ENCODE assay signal across 22 cellular contexts in genomic region chr7:122315507-122316466, GRCh38. TPM values are rescaled to one million over a fixed set of nuclear protein-coding genes. Genes with fewer than 3 reads are reported as not detected.
DNase-seq lines count a peak whose midpoint lies in the region; ATAC-seq, FAIRE-seq and TF ChIP-seq lines count a peak whose summit lies in the region.
"Had no signal": no experiment of that assay in that cellular context is flagged by ENCODE, and none has a peak within 500 bp of the region (broad histone marks: within the 10 kb centered on the region; RNA-seq: fewer than 3 reads in every experiment).

No MANE protein-coding gene starts in this region.

- peak overlapping the region in 1 of 3 donors; percentile 27 for H3K4me3 ChIP-seq in breast epithelium
- peak overlapping the region in 1 of 3 experiments; percentile 58; a peak in 1 of 6 replicates for H3K4me3 ChIP-seq in HepG2 (replicated peaks in 1 of 3; ENCODE audit: insufficient read depth in 1 of 3, low read depth in 2 of 3, low read length in 3 of 3)
- no peak overlapping the region for H3K4me3 ChIP-seq in HAP-1
- H3K4me3 ChIP-seq: K562 had no signal

- peaks cover 25% of the 10 kb centered on the region for H3K27me3 Mint-ChIP-seq in MCF 10A (ENCODE audit: insufficient read depth, unreplicated experiment)
- peaks cover 27% of the 10 kb centered on the region for H3K27me3 Mint-ChIP-seq in endothelial cell (ENCODE audit: unreplicated experiment)
- H3K27me3 Mint-ChIP-seq in type B pancreatic cell = peaks cover 97% of the 10 kb centered on the region

- H3K27ac Mint-ChIP-seq in MCF 10A (ENCODE audit: low read depth, unreplicated experiment) (no peak overlapping the region), endothelial cell (ENCODE audit: unreplicated experiment) (no peak overlapping the region), type B pancreatic cell (no peak overlapping the region)
- H3K27ac Mint-ChIP-seq: CD14-positive monocyte, mesothelial cell of epicardium, nephron had no signal

- no peak overlapping the region for H3K9ac ChIP-seq in HepG2 (ENCODE audit: insufficient read depth, low read depth, low read length)

- no peaks in the 10 kb centered on the region for H3K4me1 ChIP-seq in breast epithelium
- peaks cover 25% of the 10 kb centered on the region for H3K4me1 ChIP-seq in HepG2 (ENCODE audit: insufficient read depth, low read length)
- H3K4me1 ChIP-seq in HAP-1 = peaks cover 6% of the 10 kb centered on the region

- H3K4me2 ChIP-seq in HepG2 (ENCODE audit: low read depth, low read length) = no peak overlapping the region

- H3K9me3 Mint-ChIP-seq in MCF 10A (ENCODE audit: unreplicated experiment) (no peaks in the 10 kb centered on the region), endothelial cell (ENCODE audit: unreplicated experiment) (no peaks in the 10 kb centered on the region), type B pancreatic cell (no peaks in the 10 kb centered on the region)
- H3K9me3 Mint-ChIP-seq: mesothelial cell of epicardium had no signal

- H3K36me3 Mint-ChIP-seq in MCF 10A (ENCODE audit: insufficient read depth, unreplicated experiment) (no peaks in the 10 kb centered on the region), endothelial cell (ENCODE audit: low read depth, unreplicated experiment) (peaks cover 5% of the 10 kb centered on the region), type B pancreatic cell (no peaks in the 10 kb centered on the region)
- H3K36me3 Mint-ChIP-seq: mesothelial cell of epicardium had no signal

- 29% methylated on average over 24 of the region's 25 CpGs for WGBS in HepG2 (ENCODE audit: low lambda C conversion rate)

- TF ChIP-seq CTCF in MCF 10A (IDR thresholded peaks at IDR 0.05; ENCODE audit: unreplicated experiment) (no peak), breast epithelium (IDR thresholded peaks at IDR 0.05) (no peak), endothelial cell (IDR thresholded peaks at IDR 0.05; ENCODE audit: unreplicated experiment) (no peak), HepG2 (CRISPR knock-in tag; IDR thresholded peaks at IDR 0.05) (no peak), type B pancreatic cell (conservative IDR thresholded peaks at IDR 0.05) (no peak)

- no TSS peak for BruUV-seq in MCF 10A (replicated peaks; lab: Mats Ljungman, UMichigan)
- BruUV-seq in HepG2 (replicated peaks; lab: Mats Ljungman, UMichigan) = no TSS peak

- H3K4me3 Mint-ChIP-seq in MCF 10A (ENCODE audit: unreplicated experiment) = peak overlapping the region; percentile 49
- peak overlapping the region; percentile 40 for H3K4me3 Mint-ChIP-seq in endothelial cell (ENCODE audit: unreplicated experiment)
- peak overlapping the region; percentile 17 for H3K4me3 Mint-ChIP-seq in type B pancreatic cell
- H3K4me3 Mint-ChIP-seq: mesothelial cell of epicardium had no signal

- H3K27me3 ChIP-seq in breast epithelium (peaks cover 3 to 66% of the 10 kb centered on the region in 2 donors), HepG2 (ENCODE audit: control insufficient read depth in 1 of 2, insufficient read depth in 2 of 2, low read length in 2 of 2) (peaks cover 5 to 59% of the 10 kb centered on the region in 2 experiments), HAP-1 (ENCODE audit: low read depth) (no peaks in the 10 kb centered on the region)

- DNase-seq in MCF 10A (ENCODE audit: unreplicated experiment) (no peak), breast epithelium (ENCODE audit: low spot score in 2 of 2) (no peak), endothelial cell (ENCODE audit: low spot score) (no peak), HepG2 (ENCODE audit: low spot score) (no peak), type B pancreatic cell (ENCODE audit: extremely low spot score, unreplicated experiment) (no peak), epidermal melanocyte (ENCODE audit: insufficient read length, low spot score) (no peak), HAP-1 (ENCODE audit: low spot score in 2 of 2) (no peak)
- DNase-seq: activated CD4-positive, alpha-beta T cell treated with anti-CD3 and anti-CD28 coated beads, Interleukin-2, amount 50 U/mL, for 48 hours; activated naive CD4-positive, alpha-beta T cell treated with anti-CD3 and anti-CD28 coated beads, Interleukin-2, amount 50 U/mL, for 16 hours; colonic mucosa; DMS153; GOT3; NCI-H2107; NCI-H524 treated with DMSO at 0.1 percent for 48 hours had no signal

- no peak overlapping the region for H2AFZ ChIP-seq in HepG2 (ENCODE audit: low read length)

- H3K36me3 ChIP-seq in breast epithelium (no peaks in the 10 kb centered on the region), HepG2 (replicated peaks in 1 of 2; ENCODE audit: control insufficient read depth in 1 of 2, insufficient read depth in 2 of 2, low read length in 2 of 2) (no peaks in the 10 kb centered on the region), HAP-1 (replicated peaks) (no peaks in the 10 kb centered on the region)
- H3K36me3 ChIP-seq: colonic mucosa, gastroesophageal sphincter had no signal

- TF ChIP-seq EP300 in HepG2 (IDR thresholded peaks at IDR 0.05; ENCODE audit: low read depth in 2 of 2, low read length in 2 of 2) (no peak), HepG2 (CRISPR knock-in tag; IDR thresholded peaks at IDR 0.05; ENCODE audit: borderline replicate concordance) (no peak)

- TF ChIP-seq RAD21 in HepG2 (CRISPR knock-in tag; IDR thresholded peaks at IDR 0.05) = no peak

- ATAC-seq in HepG2 (peak; percentile 46), HG02678 (IDR thresholded peaks at IDR 0.05; ENCODE audit: unreplicated experiment) (no peak)

- intact Hi-C loops in MCF 10A (cut with micrococcal nuclease) = no loop called here
- intact Hi-C loops in breast epithelium (cut with DNase I; ENCODE audit: low total_unique reads) = no loop called here
- intact Hi-C loops in HepG2 (cut with micrococcal nuclease; ENCODE audit: unreplicated experiment) = no loop called here

- no peaks in the 10 kb centered on the region for H4K20me1 ChIP-seq in HepG2 (ENCODE audit: insufficient read depth, low read length)

- no peak for FAIRE-seq in HepG2 (lab: Jason Lieb, UNC)
- FAIRE-seq: A204.1, K562 had no signal

- H3K4me1 Mint-ChIP-seq in MCF 10A (ENCODE audit: insufficient read depth, unreplicated experiment) (peaks cover 8% of the 10 kb centered on the region), endothelial cell (ENCODE audit: unreplicated experiment) (peaks cover 25% of the 10 kb centered on the region), type B pancreatic cell (ENCODE audit: unreplicated experiment) (peaks cover 13% of the 10 kb centered on the region)

- H3K79me2 ChIP-seq in HepG2 (ENCODE audit: insufficient read depth, low read length) = no peaks in the 10 kb centered on the region

- in situ Hi-C loops in HepG2 (cut with HindIII; ENCODE audit: extremely low pct_ligation_motif_present, low pct_unique_long_range_greater_than_20kb) = no loop called here
- in situ Hi-C loops in HAP-1 (cut with MboI; ENCODE audit: low sequenced_read_pairs) = no loop called here

- H3K9me3 ChIP-seq in breast epithelium (no peaks in the 10 kb centered on the region), HepG2 (ENCODE audit: low read length) (no peaks in the 10 kb centered on the region), HAP-1 (no peaks in the 10 kb centered on the region)
- H3K9me3 ChIP-seq: colonic mucosa had no signal

- TF ChIP-seq POLR2A in breast epithelium (IDR thresholded peaks at IDR 0.05) (no peak), HepG2 (IDR thresholded peaks at IDR 0.05; ENCODE audit: insufficient read depth in 1 of 2, low read depth in 2 of 2, low read length in 2 of 2) (no peak)

- no peak overlapping the region for H3K27ac ChIP-seq in breast epithelium
- H3K27ac ChIP-seq in HepG2 (ENCODE audit: extremely low read length, insufficient read depth, low read length) = no peak overlapping the region
- H3K27ac ChIP-seq: colonic mucosa, gastroesophageal sphincter had no signal

- POLR2A ChIA-PET in MCF 10A (lab: Yijun Ruan, JAX) (interaction anchor here (0.7 kb wide), 1 partner anchor 118 kb away, joined by 3 read pairs; no protein-coding TSS in a partner anchor), HepG2 (lab: Yijun Ruan, JAX) (no interaction called here)

- CTCF ChIA-PET in MCF 10A (lab: Yijun Ruan, JAX) (interaction anchor here (0.6 kb wide), 1 partner anchor 13 kb away, joined by 4 read pairs; no protein-coding TSS in a partner anchor), HepG2 (lab: Yijun Ruan, JAX; ENCODE audit: low intra/inter-chr PET ratio, low total read pairs) (no interaction called here)

RNA-seq across cellular contexts. Expression of gene FEZF1, which starts 11.2 kb away (rescaled TPM):
- total RNA-seq in MCF 10A (2022) = not detected in 2 replicates
- not detected for total RNA-seq in breast epithelium
- total RNA-seq in endothelial cell (ENCODE audit: unreplicated experiment) = 0.28 TPM
- total RNA-seq in HepG2 (2016; rRNA removed; fragmentation: Illumina TruSeq; extraction: Trizol) = not detected in 2 replicates
- total RNA-seq in HepG2 (2016; cell fraction: cytosol; rRNA removed; fragmentation: Illumina TruSeq; extraction: Trizol; ENCODE audit: low read depth) = not detected in 2 replicates
- not detected in 2 replicates for total RNA-seq in HepG2 (2016; cell fraction: insoluble cytoplasmic fraction; rRNA removed; fragmentation: Illumina TruSeq; extraction: Trizol)
- not detected in 2 replicates for total RNA-seq in HepG2 (2016; cell fraction: membrane; rRNA removed; fragmentation: Illumina TruSeq; extraction: Trizol)
- not detected in 2 replicates for total RNA-seq in HepG2 (2016; cell fraction: nucleus; rRNA removed; fragmentation: Illumina TruSeq; extraction: Trizol)
- polyA plus RNA-seq in HepG2 (2011; rRNA removed) = not detected in 2 replicates
- polyA plus RNA-seq in HepG2 (2011; cell fraction: cytosol; rRNA removed) = not detected in 2 replicates
- not detected in 2 replicates for polyA plus RNA-seq in HepG2 (2011; cell fraction: nucleus; rRNA removed)
- polyA plus RNA-seq in HepG2 (2012) = not detected in 2 replicates
- not detected in 2 replicates for polyA plus RNA-seq in HepG2 (2016; cell fraction: cytosol; fragmentation: Illumina TruSeq; extraction: Trizol; ENCODE audit: low read depth)
- not detected in 2 replicates for polyA plus RNA-seq in HepG2 (2016; cell fraction: insoluble cytoplasmic fraction; fragmentation: Illumina TruSeq; extraction: Trizol; ENCODE audit: low read depth)
- polyA plus RNA-seq in HepG2 (2016; cell fraction: membrane; fragmentation: Illumina TruSeq; extraction: Trizol; ENCODE audit: low read depth) = not detected in 2 replicates
- polyA plus RNA-seq in HepG2 (2016; cell fraction: nucleus; fragmentation: Illumina TruSeq; extraction: Trizol; ENCODE audit: insufficient read depth, low read depth) = not detected in 2 replicates
- not detected in 2 replicates for polyA minus RNA-seq in HepG2 (2011; rRNA and poly(A)+ RNA removed; ENCODE audit: low replicate concordance)
- polyA minus RNA-seq in HepG2 (2011; cell fraction: cytosol; rRNA and poly(A)+ RNA removed) = not detected in 2 replicates
- polyA minus RNA-seq in HepG2 (2011; cell fraction: nucleus; rRNA and poly(A)+ RNA removed) = not detected in 2 replicates
- total RNA-seq in type B pancreatic cell (ENCODE audit: low replicate concordance) = 0.67 TPM in 1 of 2 replicates, not detected in the other
- total RNA-seq: colonic mucosa, epithelial cell of proximal tubule, gastroesophageal sphincter, K562, mesothelial cell of epicardium had no signal
- polyA plus RNA-seq: CD14-positive monocyte, K562 had no signal
